Comparison of ENCODE assay signal across 14 cellular contexts in genomic region chr21:44547656-44548331, GRCh38. TPM values are rescaled to one million over a fixed set of nuclear protein-coding genes. Genes with fewer than 3 reads are reported as not detected.
DNase-seq lines count a peak whose midpoint lies in the region; ATAC-seq and TF ChIP-seq lines count a peak whose summit lies in the region.
"Had no signal": no experiment of that assay in that cellular context is flagged by ENCODE, and none has a peak within 500 bp of the region (broad histone marks: within the 10 kb centered on the region; RNA-seq: fewer than 3 reads in every experiment).

No MANE protein-coding gene starts in this region.

- peaks cover 18% of the 10 kb centered on the region for H3K4me1 Mint-ChIP-seq in endothelial cell (ENCODE audit: unreplicated experiment)

- no peaks in the 10 kb centered on the region for H3K9me3 Mint-ChIP-seq in endothelial cell (ENCODE audit: unreplicated experiment)

- ATAC-seq in esophagus mucosa, result peak; percentile 32
- ATAC-seq in HG02852 (IDR thresholded peaks at IDR 0.05; ENCODE audit: unreplicated experiment), result no peak

- H3K36me3 Mint-ChIP-seq in endothelial cell (ENCODE audit: low read depth, unreplicated experiment), result peaks cover 10% of the 10 kb centered on the region

- no peak for TF ChIP-seq CTCF in endothelial cell (IDR thresholded peaks at IDR 0.05; ENCODE audit: unreplicated experiment)

- peaks cover 2% of the 10 kb centered on the region for H3K27me3 Mint-ChIP-seq in endothelial cell (ENCODE audit: unreplicated experiment)

- DNase-seq in NCI-H1694 treated with DMSO at 0.1 percent for 48 hours (lab: John Stamatoyannopoulos, UW), result peak; percentile 91
- DNase-seq in activated CD4-positive, alpha-beta T cell treated with anti-CD3 and anti-CD28 coated beads, Interleukin-2, amount 50 U/mL, for 48 hours, result peak; percentile 18 to 25
- DNase-seq in stimulated activated CD8-positive, alpha-beta memory T cell treated with anti-CD3 and anti-CD28 coated beads, Interleukin-4, amount 100 ng/mL, for 48 hours, result peak; percentile 35
- no peak for DNase-seq in NCI-H2107 (lab: John Stamatoyannopoulos, UW)
- no peak for DNase-seq in endothelial cell (ENCODE audit: low spot score)
- DNase-seq: DMS79 treated with DMSO at 0.1 percent for 48 hours, KBM-7, sigmoid colon had no signal

- no peak overlapping the region for H3K27ac Mint-ChIP-seq in endothelial cell (ENCODE audit: unreplicated experiment)
- H3K27ac Mint-ChIP-seq: dendritic cell treated with granulocyte-macrophage colony-stimulating factor and Interleukin-4, amounts not matched to agents 40 ng/mL and 50 ng/mL, for 4 days; memory B cell had no signal

- H3K4me3 Mint-ChIP-seq in endothelial cell (ENCODE audit: unreplicated experiment), result no peak overlapping the region
- H3K4me3 Mint-ChIP-seq: dendritic cell treated with granulocyte-macrophage colony-stimulating factor and Interleukin-4, amounts not matched to agents 40 ng/mL and 50 ng/mL, for 4 days; memory B cell had no signal

RNA-seq across cellular contexts. Expression of gene KRTAP10-2, which starts 3.5 kb away (rescaled TPM):
- total RNA-seq in esophagus mucosa, result not detected
- not detected for total RNA-seq in endothelial cell (ENCODE audit: unreplicated experiment)
- total RNA-seq: activated T-helper 2 cell treated with anti-CD3 and anti-CD28 coated beads, Interferon-gamma antibody, Interleukin-2, Interleukin-4, amounts not matched to agents 10 μg/mL and 5 μg/mL and 100 μg/mL, durations not matched to agents 14 hours and 24 hours and 36 hours; glomerular endothelial cell; sigmoid colon had no signal

RNA-seq across cellular contexts. Expression of gene KRTAP10-1, which starts 7.8 kb away (rescaled TPM):
- total RNA-seq in esophagus mucosa (not detected), endothelial cell (ENCODE audit: unreplicated experiment) (not detected)
- total RNA-seq: activated T-helper 2 cell treated with anti-CD3 and anti-CD28 coated beads, Interferon-gamma antibody, Interleukin-2, Interleukin-4, amounts not matched to agents 10 μg/mL and 5 μg/mL and 100 μg/mL, durations not matched to agents 14 hours and 24 hours and 36 hours; glomerular endothelial cell; sigmoid colon had no signal

RNA-seq across cellular contexts. Expression of gene KRTAP10-3, which starts 10.8 kb away (rescaled TPM):
- total RNA-seq in esophagus mucosa (not detected), endothelial cell (ENCODE audit: unreplicated experiment) (not detected)
- total RNA-seq: activated T-helper 2 cell treated with anti-CD3 and anti-CD28 coated beads, Interferon-gamma antibody, Interleukin-2, Interleukin-4, amounts not matched to agents 10 μg/mL and 5 μg/mL and 100 μg/mL, durations not matched to agents 14 hours and 24 hours and 36 hours; glomerular endothelial cell had no signal

RNA-seq across cellular contexts. Expression of gene KRTAP10-4, which starts 25.7 kb away (rescaled TPM):
- total RNA-seq in esophagus mucosa, result not detected
- total RNA-seq in endothelial cell (ENCODE audit: unreplicated experiment), result not detected
- total RNA-seq: activated T-helper 2 cell treated with anti-CD3 and anti-CD28 coated beads, Interferon-gamma antibody, Interleukin-2, Interleukin-4, amounts not matched to agents 10 μg/mL and 5 μg/mL and 100 μg/mL, durations not matched to agents 14 hours and 24 hours and 36 hours; glomerular endothelial cell; sigmoid colon had no signal

RNA-seq across cellular contexts. Expression of gene KRTAP10-5, which starts 32.6 kb away (rescaled TPM):
- total RNA-seq in esophagus mucosa (not detected), endothelial cell (ENCODE audit: unreplicated experiment) (not detected)
- total RNA-seq: activated T-helper 2 cell treated with anti-CD3 and anti-CD28 coated beads, Interferon-gamma antibody, Interleukin-2, Interleukin-4, amounts not matched to agents 10 μg/mL and 5 μg/mL and 100 μg/mL, durations not matched to agents 14 hours and 24 hours and 36 hours; glomerular endothelial cell; sigmoid colon had no signal

Comparison
In these comparisons a context has a peak if more than half of its experiments do, and no peak if none do; other contexts are left out.
1. DNase-seq: peak in NCI-H1694 treated with DMSO at 0.1 percent for 48 hours (single experiment), activated CD4-positive, alpha-beta T cell treated with anti-CD3 and anti-CD28 coated beads, Interleukin-2, amount 50 U/mL, for 48 hours (2 of 2) and stimulated activated CD8-positive, alpha-beta memory T cell treated with anti-CD3 and anti-CD28 coated beads, Interleukin-4, amount 100 ng/mL, for 48 hours (single experiment); none in NCI-H2107 (single experiment) and endothelial cell (single experiment).